8 cellular contexts compared by ENCODE assay signal in the genomic region with DNA sequence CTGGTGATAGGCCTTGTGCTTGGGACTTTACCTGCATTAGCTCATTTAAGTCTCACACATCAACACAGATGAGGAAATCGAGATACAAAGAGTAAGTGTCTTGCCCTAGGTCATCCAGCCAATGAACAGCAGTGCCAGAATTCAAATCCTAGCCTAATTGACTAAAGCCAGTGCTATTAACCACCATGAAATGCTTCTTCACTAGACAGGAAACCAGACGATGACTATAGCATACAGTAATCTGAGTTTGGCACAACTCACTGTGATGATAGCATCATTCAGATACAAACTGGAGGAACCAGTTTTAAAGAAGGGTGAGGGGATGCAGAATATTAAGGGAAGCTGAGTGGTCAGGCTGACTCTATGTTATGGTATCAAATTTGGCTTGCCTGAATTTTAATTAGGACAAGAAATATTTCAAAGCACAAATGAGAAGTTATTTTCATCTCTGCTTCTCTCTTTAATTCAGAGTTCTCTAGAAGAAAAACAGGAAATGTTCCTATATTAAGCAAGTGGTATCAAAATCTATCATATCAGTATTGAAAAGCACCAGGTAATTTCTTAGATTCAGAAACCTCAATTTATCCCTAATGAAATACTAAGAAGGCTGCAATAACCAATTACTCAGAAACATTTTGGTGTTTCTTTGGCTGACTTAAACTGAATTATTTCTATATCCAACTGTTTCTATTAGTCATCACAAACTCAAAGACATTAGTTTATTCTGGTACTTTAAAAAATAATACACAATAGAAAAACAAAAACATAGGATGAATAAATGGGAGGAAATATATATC.
DNase-seq lines count a peak whose midpoint lies in the region; ATAC-seq and TF ChIP-seq lines count a peak whose summit lies in the region.

No MANE protein-coding gene starts in this region.

- H3K9me3 ChIP-seq in SJSA1 (replicated peaks) (no peaks in the 10 kb centered on the region), thoracic aorta (no peaks in the 10 kb centered on the region)

- TF ChIP-seq CTCF in epithelial cell of esophagus (IDR thresholded peaks at IDR 0.05; ENCODE audit: insufficient read depth, low read depth, low read length, missing control alignments) (no peak), thoracic aorta (IDR thresholded peaks at IDR 0.05) (no peak)

- ATAC-seq in HG02642 (IDR thresholded peaks at IDR 0.05; ENCODE audit: poor library complexity, unreplicated experiment) (peak; percentile 32), thoracic aorta (ENCODE audit: insufficient number of reproducible peaks, low FRiP score, low read depth) (peak; percentile 38)

- DNase-seq in GM04503 (ENCODE audit: low read depth) = peak; percentile 83
- peak; percentile 48 to 75 for DNase-seq in SJSA1 (ENCODE audit: low read depth in 1 of 2, low spot score in 2 of 2)
- DNase-seq in epithelial cell of esophagus (ENCODE audit: low read depth) = peak; percentile 99
- no peak for DNase-seq in thoracic aorta (ENCODE audit: low spot score)
- no peak for DNase-seq in DMS153 treated with DMSO at 0.1 percent for 48 hours (lab: John Stamatoyannopoulos, UW; ENCODE audit: unreplicated experiment)
- no peak for DNase-seq in middle frontal gyrus (ENCODE audit: extremely low spot score, low spot score)
- DNase-seq in nucleus accumbens (lab: John Stamatoyannopoulos, UW) = no peak

- H3K27ac ChIP-seq in SJSA1 = peak overlapping the region; percentile 88
- peak overlapping the region; percentile 65 to 85 for H3K27ac ChIP-seq in thoracic aorta

- H3K4me1 ChIP-seq in SJSA1 (replicated peaks) (peaks cover 35% of the 10 kb centered on the region), thoracic aorta (ENCODE audit: control insufficient read depth in 1 of 2, low read depth in 2 of 2) (peaks cover 21 to 28% of the 10 kb centered on the region in 2 donors)

- no peak overlapping the region for H3K4me3 ChIP-seq in SJSA1
- no peak overlapping the region for H3K4me3 ChIP-seq in epithelial cell of esophagus (ENCODE audit: low read length)
- H3K4me3 ChIP-seq in thoracic aorta = peak overlapping the region; percentile 46

- H3K36me3 ChIP-seq in SJSA1 = no peaks in the 10 kb centered on the region
- H3K36me3 ChIP-seq in thoracic aorta = no peaks in the 10 kb centered on the region

- H3K27me3 ChIP-seq in SJSA1 (replicated peaks) = no peaks in the 10 kb centered on the region
- H3K27me3 ChIP-seq in thoracic aorta (replicated peaks; ENCODE audit: insufficient read depth) = no peaks in the 10 kb centered on the region

Comparison
In these comparisons a context has a peak if more than half of its experiments do, and no peak if none do; other contexts are left out.
1. DNase-seq: peak in GM04503 (single experiment), SJSA1 (2 of 2) and epithelial cell of esophagus (single experiment); none in thoracic aorta (single experiment), DMS153 treated with DMSO at 0.1 percent for 48 hours (single experiment), middle frontal gyrus (single experiment) and nucleus accumbens (0 of 56).